ENCODE assay signal across 8 cellular contexts in genomic region chr4:3766207-3766790, GRCh38. TPM values are rescaled to one million over a fixed set of nuclear protein-coding genes. Genes with fewer than 3 reads are reported as not detected.
DNase-seq lines count a peak whose midpoint lies in the region; ATAC-seq and TF ChIP-seq lines count a peak whose summit lies in the region.

TSS of gene ADRA2C (plus strand) at chr4:3766385. CDS start at chr4:3766607, 222 bp downstream.

- H3K4me2 ChIP-seq in mesenchymal stem cell (ENCODE audit: low read length, poor library complexity, severe bottlenecking): peak within 1 kb of the TSS; percentile 74

- ATAC-seq in central memory CD8-positive, alpha-beta T cell (replicated peaks; ENCODE audit: extremely low read depth, poor library complexity, severe bottlenecking): no peak
- ATAC-seq in HG03571 (IDR thresholded peaks at IDR 0.05; ENCODE audit: unreplicated experiment): no peak
- no peak for ATAC-seq in HG03342 (IDR thresholded peaks at IDR 0.05; ENCODE audit: unreplicated experiment)
- ATAC-seq in HG03135 (IDR thresholded peaks at IDR 0.05; ENCODE audit: unreplicated experiment): no peak

- H3K4ac ChIP-seq in mesenchymal stem cell (ENCODE audit: low read depth in 1 of 2, low read length in 2 of 2): no peak within 1 kb of the TSS

- H3K36me3 ChIP-seq in cardiac muscle cell: no peaks in the 10 kb centered on the region
- H3K36me3 ChIP-seq in mesenchymal stem cell (ENCODE audit: control insufficient read depth in 1 of 2, insufficient read depth in 2 of 2, low read depth in 1 of 2, low read length in 2 of 2): peaks cover 0 to 3% of the 10 kb centered on the region in 2 experiments

- intact Hi-C loops in cardiac septum (cut with DNase I): loop anchor here (5.0 kb wide), 2 partner anchors 111 to 659 kb away; no protein-coding TSS in a partner anchor

- no peak within 1 kb of the TSS for H2BK120ac ChIP-seq in mesenchymal stem cell (ENCODE audit: low read depth, low read length)

- no peaks in the 10 kb centered on the region for H3K9me3 Mint-ChIP-seq in central memory CD8-positive, alpha-beta T cell

- H3K27ac ChIP-seq in cardiac muscle cell (no peak within 1 kb of the TSS), mesenchymal stem cell (ENCODE audit: low read length, poor library complexity, severe bottlenecking) (no peak within 1 kb of the TSS)

- H2AFZ ChIP-seq in mesenchymal stem cell (ENCODE audit: low read depth, low read length): no peak within 1 kb of the TSS

- H3K4me1 Mint-ChIP-seq in central memory CD8-positive, alpha-beta T cell: no peaks in the 10 kb centered on the region

- H3K79me1 ChIP-seq in mesenchymal stem cell (replicated peaks; ENCODE audit: low read length, poor library complexity, severe bottlenecking): no peaks in the 10 kb centered on the region

- H3K9ac ChIP-seq in mesenchymal stem cell (ENCODE audit: low read length): no peak within 1 kb of the TSS

- no peak within 1 kb of the TSS for H4K91ac ChIP-seq in mesenchymal stem cell (ENCODE audit: low read length)

- H3K27ac Mint-ChIP-seq in central memory CD8-positive, alpha-beta T cell (ENCODE audit: low read depth): no peak within 1 kb of the TSS

- H3K18ac ChIP-seq in mesenchymal stem cell (ENCODE audit: low read depth in 1 of 2, low read length in 2 of 2): no peak within 1 kb of the TSS

- no peak within 1 kb of the TSS for H3K23ac ChIP-seq in mesenchymal stem cell (ENCODE audit: low read length in 2 of 2)

- no peak within 1 kb of the TSS for H2BK5ac ChIP-seq in mesenchymal stem cell (ENCODE audit: low read depth, low read length, poor library complexity, severe bottlenecking)

- peak; percentile 12 to 77 for DNase-seq in cardiac muscle cell (ENCODE audit: low read depth in 1 of 2, low spot score in 1 of 2)
- no peak for DNase-seq in cardiac septum (ENCODE audit: low spot score)
- DNase-seq in central memory CD8-positive, alpha-beta T cell (ENCODE audit: low spot score in 2 of 2): no peak
- peak; percentile 5 for DNase-seq in mesenchymal stem cell
- DNase-seq in cerebellum (ENCODE audit: low spot score): no peak

- H3K27me3 Mint-ChIP-seq in central memory CD8-positive, alpha-beta T cell: peaks cover 46% of the 10 kb centered on the region

- H3K14ac ChIP-seq in mesenchymal stem cell (ENCODE audit: low read length in 2 of 2): no peak within 1 kb of the TSS

- no peak within 1 kb of the TSS for H2BK12ac ChIP-seq in mesenchymal stem cell (ENCODE audit: low read length in 2 of 2)

- H3K4me1 ChIP-seq in cardiac muscle cell (ENCODE audit: low read depth) (no peaks in the 10 kb centered on the region), mesenchymal stem cell (ENCODE audit: control insufficient read depth, insufficient read depth, low read depth, low read length) (peaks cover 12% of the 10 kb centered on the region)

- H3K4me3 ChIP-seq in cardiac muscle cell: peak within 1 kb of the TSS; percentile 26
- H3K4me3 ChIP-seq in mesenchymal stem cell (ENCODE audit: insufficient read depth in 1 of 2, low read depth in 1 of 2, low read length in 2 of 2): peak within 1 kb of the TSS; percentile 54 to 65

- peaks cover 1% of the 10 kb centered on the region for H3K36me3 Mint-ChIP-seq in central memory CD8-positive, alpha-beta T cell (ENCODE audit: insufficient read depth)

- no peak for TF ChIP-seq CTCF in cardiac muscle cell (IDR thresholded peaks at IDR 0.05; ENCODE audit: low read depth, low read length)

- H3K27me3 ChIP-seq in cardiac muscle cell: peaks cover 25% of the 10 kb centered on the region
- H3K27me3 ChIP-seq in mesenchymal stem cell (ENCODE audit: control insufficient read depth in 1 of 2, insufficient read depth in 1 of 2, low read length in 2 of 2): peaks cover 68 to 85% of the 10 kb centered on the region in 2 experiments

- peak within 1 kb of the TSS; percentile 47 for H3K4me3 Mint-ChIP-seq in central memory CD8-positive, alpha-beta T cell

- H3K9me3 ChIP-seq in cardiac muscle cell (ENCODE audit: low read depth) (no peaks in the 10 kb centered on the region), mesenchymal stem cell (ENCODE audit: control insufficient read depth, low read length) (no peaks in the 10 kb centered on the region)

- no peak within 1 kb of the TSS for H4K8ac ChIP-seq in mesenchymal stem cell (ENCODE audit: low read length)

- no peak within 1 kb of the TSS for H2AK5ac ChIP-seq in mesenchymal stem cell (ENCODE audit: low read length, severe bottlenecking)

- H2BK15ac ChIP-seq in mesenchymal stem cell (ENCODE audit: low read depth, poor library complexity, severe bottlenecking): no peak within 1 kb of the TSS

- 4% methylated on average over 49 of the region's 97 CpGs for WGBS in mesenchymal stem cell

RNA-seq across cellular contexts. Expression of gene ADRA2C, which starts in this region (rescaled TPM):
- total RNA-seq in cardiac muscle cell (8.5 and 11.4 TPM in 2 replicates), cardiac septum (5.4 TPM), cerebellum (5.3 TPM)
- 6.5 and 8.6 TPM in 2 replicates for polyA plus RNA-seq in cardiac muscle cell
- 0.10 TPM for polyA plus RNA-seq in mesenchymal stem cell (2013, experiment 1 of 2)
- polyA plus RNA-seq in mesenchymal stem cell (2013, experiment 2 of 2): 0.12 TPM

Comparison
In these comparisons a context has a peak if more than half of its experiments do, and no peak if none do; other contexts are left out.
1. DNase-seq: peak in cardiac muscle cell (2 of 2) and mesenchymal stem cell (single experiment); none in cardiac septum (single experiment), central memory CD8-positive, alpha-beta T cell (0 of 2) and cerebellum (single experiment).